14 cellular contexts compared by ENCODE assay signal in genomic region chr2:241308832-241309500, GRCh38. TPM values are rescaled to one million over a fixed set of nuclear protein-coding genes. Genes with fewer than 3 reads are reported as not detected.
DNase-seq lines count a peak whose midpoint lies in the region; ATAC-seq and TF ChIP-seq lines count a peak whose summit lies in the region.
"Had no signal": no experiment of that assay in that cellular context is flagged by ENCODE, and none has a peak within 500 bp of the region (broad histone marks: within the 10 kb centered on the region; RNA-seq: fewer than 3 reads in every experiment).

No MANE protein-coding gene starts in this region.

- H2BK12ac ChIP-seq in neuronal stem cell (ENCODE audit: low read length) = no peak overlapping the region

- no peak overlapping the region for H3K4me2 ChIP-seq in neuronal stem cell (ENCODE audit: insufficient read depth, low read length, poor library complexity, severe bottlenecking)

- no peak overlapping the region for H2BK5ac ChIP-seq in neuronal stem cell (ENCODE audit: low read length)

- H4K8ac ChIP-seq in neuronal stem cell (ENCODE audit: low read depth, low read length) = no peak overlapping the region

- no CpG with 5 or more reads among the region's 18 CpGs for WGBS in neuronal stem cell (ENCODE audit: extremely low coverage in 2 of 2, insufficient read length in 2 of 2, insufficient replicate concordance in 1 of 2), 2 donors

- H3K27me3 Mint-ChIP-seq in CD8-positive, alpha-beta memory T cell = no peaks in the 10 kb centered on the region
- H3K27me3 Mint-ChIP-seq in chondrocyte (ENCODE audit: low read depth) = no peaks in the 10 kb centered on the region
- H3K27me3 Mint-ChIP-seq: memory B cell had no signal

- no peak overlapping the region for H2AK5ac ChIP-seq in neuronal stem cell (ENCODE audit: low read depth, low read length)

- H2BK120ac ChIP-seq in neuronal stem cell (ENCODE audit: low read depth, low read length) = no peak overlapping the region

- ATAC-seq in GM21360 (IDR thresholded peaks at IDR 0.05; ENCODE audit: unreplicated experiment) = no peak

- no peak for DNase-seq in CD8-positive, alpha-beta memory T cell
- DNase-seq in NB4 (ENCODE audit: low read depth) (no peak), chondrocyte (ENCODE audit: low spot score) (no peak), neuronal stem cell (ENCODE audit: low spot score) (no peak), SIG-M5 (lab: John Stamatoyannopoulos, UW) (no peak), NCI-H1417 (lab: John Stamatoyannopoulos, UW) (no peak), SHP77 treated with DMSO at 0.1 percent for 48 hours (lab: John Stamatoyannopoulos, UW) (no peak)
- DNase-seq: NCI-H1105, NCI-H510A, T1000 had no signal

- H3K79me1 ChIP-seq in neuronal stem cell (ENCODE audit: low read depth, low read length) = peaks cover 11% of the 10 kb centered on the region

- no peaks in the 10 kb centered on the region for H3K9me3 ChIP-seq in CD8-positive, alpha-beta memory T cell (ENCODE audit: low read length)
- no peaks in the 10 kb centered on the region for H3K9me3 ChIP-seq in neuronal stem cell (replicated peaks in 1 of 2; ENCODE audit: control insufficient read depth in 2 of 2, insufficient read depth in 1 of 2, low read depth in 1 of 2, low read length in 2 of 2)

- peak overlapping the region; percentile 24 for H3K9ac ChIP-seq in neuronal stem cell (ENCODE audit: low read depth, low read length, poor library complexity)

- H3K36me3 ChIP-seq in CD8-positive, alpha-beta memory T cell (ENCODE audit: insufficient read depth, low read length) = no peaks in the 10 kb centered on the region
- peaks cover 0 to 18% of the 10 kb centered on the region in 2 donors for H3K36me3 ChIP-seq in neuronal stem cell (replicated peaks in 1 of 2; ENCODE audit: control insufficient read depth in 2 of 2, insufficient read depth in 2 of 2, low read length in 2 of 2)

- H3K14ac ChIP-seq in neuronal stem cell (ENCODE audit: low read length) = no peak overlapping the region

- H3K4me3 Mint-ChIP-seq in CD8-positive, alpha-beta memory T cell = peak overlapping the region in 1 of 7 donors; percentile 40
- no peak overlapping the region for H3K4me3 Mint-ChIP-seq in chondrocyte (ENCODE audit: unreplicated experiment)

- peak overlapping the region; percentile 70 to 100 (median 92) for H3K27ac Mint-ChIP-seq in CD8-positive, alpha-beta memory T cell
- peak overlapping the region; percentile 67 for H3K27ac Mint-ChIP-seq in chondrocyte (ENCODE audit: unreplicated experiment)

- no peak overlapping the region for H3K18ac ChIP-seq in neuronal stem cell (ENCODE audit: low read length)

- H3K9me3 Mint-ChIP-seq in CD8-positive, alpha-beta memory T cell = no peaks in the 10 kb centered on the region
- no peaks in the 10 kb centered on the region for H3K9me3 Mint-ChIP-seq in chondrocyte (ENCODE audit: low read depth)
- H3K9me3 Mint-ChIP-seq: memory B cell had no signal

- CTCF ChIA-PET in CD8-positive, alpha-beta memory T cell (lab: Charles Lee) = no interaction called here

- TF ChIP-seq CTCF in NB4 (IDR thresholded peaks at IDR 0.05; ENCODE audit: low read depth, low read length) = no peak
- TF ChIP-seq CTCF in chondrocyte (IDR thresholded peaks at IDR 0.05) = no peak

- no peak overlapping the region for H4K91ac ChIP-seq in neuronal stem cell (ENCODE audit: low read depth, low read length, poor library complexity)

- no peak overlapping the region for H3K4ac ChIP-seq in neuronal stem cell (ENCODE audit: low read length)

- TF ChIP-seq POLR2A in NB4 (IDR thresholded peaks at IDR 0.05; ENCODE audit: extremely low read depth, insufficient read length) = no peak

- H3K27me3 ChIP-seq in CD8-positive, alpha-beta memory T cell (ENCODE audit: insufficient read depth, low read length, poor library complexity, severe bottlenecking) = no peaks in the 10 kb centered on the region
- H3K27me3 ChIP-seq in neuronal stem cell (ENCODE audit: control insufficient read depth in 3 of 3, insufficient read depth in 3 of 3, low read depth in 1 of 3, low read length in 3 of 3) = no peaks in the 10 kb centered on the region
- H3K27me3 ChIP-seq: foreskin keratinocyte had no signal

- H2AFZ ChIP-seq in neuronal stem cell (ENCODE audit: low read length) = no peak overlapping the region

- H3K4me1 ChIP-seq in CD8-positive, alpha-beta memory T cell (ENCODE audit: insufficient read depth, low read length) = peaks cover 41% of the 10 kb centered on the region
- H3K4me1 ChIP-seq in neuronal stem cell (ENCODE audit: control insufficient read depth in 2 of 2, insufficient read depth in 1 of 2, low read depth in 1 of 2, low read length in 2 of 2) = peaks cover 0 to under 1% of the 10 kb centered on the region in 2 donors

- no peak overlapping the region for H3K4me3 ChIP-seq in CD8-positive, alpha-beta memory T cell (ENCODE audit: low read length)
- H3K4me3 ChIP-seq in NB4 (ENCODE audit: low read depth, low read length) (peak overlapping the region; percentile 25), neuronal stem cell (ENCODE audit: low read length in 2 of 2) (no peak overlapping the region)

- H3K23ac ChIP-seq in neuronal stem cell (ENCODE audit: low read depth, low read length, poor library complexity) = no peak overlapping the region

- H2BK15ac ChIP-seq in neuronal stem cell (ENCODE audit: low read length) = no peak overlapping the region

- peaks cover 0 to 5% (median 2%) of the 10 kb centered on the region in 3 donors for H3K36me3 Mint-ChIP-seq in CD8-positive, alpha-beta memory T cell
- no peaks in the 10 kb centered on the region for H3K36me3 Mint-ChIP-seq in chondrocyte (ENCODE audit: low read depth)

- H3K4me1 Mint-ChIP-seq in CD8-positive, alpha-beta memory T cell = peaks cover 62 to 92% (median 80%) of the 10 kb centered on the region in 3 donors
- H3K4me1 Mint-ChIP-seq in chondrocyte (ENCODE audit: low read depth) = peaks cover 66% of the 10 kb centered on the region

- POLR2A ChIA-PET in CD8-positive, alpha-beta memory T cell (lab: Charles Lee) = no interaction called here

- peak overlapping the region; percentile 5 for H3K27ac ChIP-seq in CD8-positive, alpha-beta memory T cell (ENCODE audit: low read depth, low read length)
- H3K27ac ChIP-seq in neuronal stem cell (replicated peaks; ENCODE audit: low read length) = no peak overlapping the region
- H3K27ac ChIP-seq: C4-2B, foreskin keratinocyte had no signal

RNA-seq across cellular contexts. Expression of gene HDLBP, which starts 6.5 kb away (rescaled TPM):
- total RNA-seq in CD8-positive, alpha-beta memory T cell = 100 to 1,000 TPM; 307 to 313 TPM
- 70.0 TPM for polyA plus RNA-seq in CD8-positive, alpha-beta memory T cell
- total RNA-seq in chondrocyte = 979 to 1,131 TPM (median 989 TPM) in 3 replicates
- polyA plus RNA-seq in neuronal stem cell (2013, experiment 1 of 2) = 203 TPM
- 195 TPM for polyA plus RNA-seq in neuronal stem cell (2013, experiment 2 of 2)

RNA-seq across cellular contexts. Expression of gene SEPTIN2, which starts 6.8 kb away (rescaled TPM):
- total RNA-seq in CD8-positive, alpha-beta memory T cell = 100 to 1,000 TPM; 301 to 319 TPM
- polyA plus RNA-seq in CD8-positive, alpha-beta memory T cell = 187 TPM
- 447 to 542 TPM (median 465 TPM) in 3 replicates for total RNA-seq in chondrocyte
- 264 TPM for polyA plus RNA-seq in neuronal stem cell (2013, experiment 1 of 2)
- polyA plus RNA-seq in neuronal stem cell (2013, experiment 2 of 2) = 273 TPM

RNA-seq across cellular contexts. Expression of gene FARP2, which starts 47.1 kb away (rescaled TPM):
- total RNA-seq in CD8-positive, alpha-beta memory T cell = 10 to 100 TPM; 32.8 to 36.0 TPM
- 10.4 TPM for polyA plus RNA-seq in CD8-positive, alpha-beta memory T cell
- 54.0 to 57.1 TPM (median 56.0 TPM) in 3 replicates for total RNA-seq in chondrocyte
- polyA plus RNA-seq in neuronal stem cell (2013, experiment 1 of 2) = 11.9 TPM
- 11.2 TPM for polyA plus RNA-seq in neuronal stem cell (2013, experiment 2 of 2)
